In genomic region chr3:178119608-178120295, GRCh38 we compare ENCODE assay signal across 8 cellular contexts.
DNase-seq lines count a peak whose midpoint lies in the region; TF ChIP-seq lines count a peak whose summit lies in the region.
"Not testable (repeated sequence)": the region's sequence is repeated elsewhere in the genome, so short reads cannot be mapped to it uniquely, and the experiment has no call there.

No MANE protein-coding gene starts in this region.

- H3K27ac ChIP-seq in breast epithelium, result peak overlapping the region; percentile 30 to 84
- peak overlapping the region; percentile 51 for H3K27ac ChIP-seq in hepatocyte
- H3K27ac ChIP-seq in osteoblast (ENCODE audit: low read depth, low read length), result peak overlapping the region; percentile 65
- H3K27ac ChIP-seq in transverse colon, result peak overlapping the region in 1 of 4 donors; percentile 44

- DNase-seq in EH (ENCODE audit: low read depth) (peak; percentile 77), M059J (ENCODE audit: low read depth) (peak; percentile 86), breast epithelium (ENCODE audit: low spot score in 2 of 2) (peak in 1 of 2 donors; percentile 35), fibroblast of gingiva (ENCODE audit: low read depth) (peak; percentile 19), transverse colon (peak; percentile 15)
- not testable (repeated sequence) for DNase-seq in hepatocyte (ENCODE audit: low spot score); osteoblast (ENCODE audit: insufficient read length, low spot score, missing footprints)

- not testable (repeated sequence) for H3K9me3 ChIP-seq in breast epithelium; hepatocyte (ENCODE audit: low read depth); osteoblast (ENCODE audit: low read depth, low read length); transverse colon

- H3K9me2 ChIP-seq in hepatocyte (replicated peaks; ENCODE audit: insufficient read depth), result not testable (repeated sequence)

- not testable (repeated sequence) for TF ChIP-seq POLR2A in breast epithelium (IDR thresholded peaks at IDR 0.05); transverse colon (IDR thresholded peaks at IDR 0.05)

- not testable (repeated sequence) for H3K27me3 ChIP-seq in breast epithelium; hepatocyte; osteoblast (ENCODE audit: insufficient read depth, low read length); transverse colon

- H3K36me3 Mint-ChIP-seq in activated naive CD4-positive, alpha-beta T cell treated with anti-CD3 and anti-CD28 coated beads, Interleukin-2, amount 50 U/mL, for 24 hours, result not testable (repeated sequence)

- not testable (repeated sequence) for H2AFZ ChIP-seq in hepatocyte
- peak overlapping the region; percentile 69 for H2AFZ ChIP-seq in osteoblast (ENCODE audit: low read length)

- not testable (repeated sequence) for H3K4me3 ChIP-seq in breast epithelium; hepatocyte; osteoblast (ENCODE audit: insufficient read depth, low read length); transverse colon

- 89% methylated on average over 6 of the region's 6 CpGs for WGBS in hepatocyte (ENCODE audit: low lambda C conversion rate, missing lambda C conversion rate)
- 56 to 70% methylated on average over 3 to 6 of the region's 6 CpGs for WGBS in transverse colon (ENCODE audit: low coverage in 1 of 2), 2 donors

- H3K4me1 ChIP-seq in breast epithelium; hepatocyte (ENCODE audit: insufficient read depth); transverse colon: not testable (repeated sequence)
- peaks cover 10% of the 10 kb centered on the region for H3K4me1 ChIP-seq in osteoblast (ENCODE audit: insufficient read depth, low read length)

- H3K4me1 Mint-ChIP-seq in activated naive CD4-positive, alpha-beta T cell treated with anti-CD3 and anti-CD28 coated beads, Interleukin-2, amount 50 U/mL, for 24 hours, result not testable (repeated sequence)

- H3K9me3 Mint-ChIP-seq in activated naive CD4-positive, alpha-beta T cell treated with anti-CD3 and anti-CD28 coated beads, Interleukin-2, amount 50 U/mL, for 24 hours, result peaks cover 14% of the 10 kb centered on the region

- not testable (repeated sequence) for TF ChIP-seq CTCF in breast epithelium (IDR thresholded peaks at IDR 0.05); hepatocyte (IDR thresholded peaks at IDR 0.05; ENCODE audit: poor library complexity); osteoblast (IDR thresholded peaks at IDR 0.05; ENCODE audit: extremely low read depth, low read depth, low read length); transverse colon (IDR thresholded peaks at IDR 0.05)

- intact Hi-C loops in breast epithelium (cut with DNase I; ENCODE audit: low total_unique reads); transverse colon (cut with DNase I; ENCODE audit: low total_unique reads): not testable (repeated sequence)

- not testable (repeated sequence) for TF ChIP-seq EP300 in transverse colon (IDR thresholded peaks at IDR 0.05; ENCODE audit: low read depth)

- not testable (repeated sequence) for H3K27me3 Mint-ChIP-seq in activated naive CD4-positive, alpha-beta T cell treated with anti-CD3 and anti-CD28 coated beads, Interleukin-2, amount 50 U/mL, for 24 hours

- not testable (repeated sequence) for H3K4me3 Mint-ChIP-seq in activated naive CD4-positive, alpha-beta T cell treated with anti-CD3 and anti-CD28 coated beads, Interleukin-2, amount 50 U/mL, for 24 hours

- H3K4me2 ChIP-seq in hepatocyte, result not testable (repeated sequence)
- H3K4me2 ChIP-seq in osteoblast (ENCODE audit: insufficient read depth, low read length), result peak overlapping the region; percentile 34

- H3K36me3 ChIP-seq in breast epithelium; hepatocyte (replicated peaks; ENCODE audit: insufficient read depth, low read depth); osteoblast (ENCODE audit: insufficient read depth, low read length); transverse colon: not testable (repeated sequence)

- in situ Hi-C loops in transverse colon (cut with MboI; ENCODE audit: low pct_ligation_motif_present in 1 of 4, low pct_unique_long_range_greater_than_20kb in 1 of 4, low sequenced_read_pairs in 3 of 4), result not testable (repeated sequence)

- H3K27ac Mint-ChIP-seq in activated naive CD4-positive, alpha-beta T cell treated with anti-CD3 and anti-CD28 coated beads, Interleukin-2, amount 50 U/mL, for 24 hours, result peak overlapping the region; percentile 93

- not testable (repeated sequence) for H3K79me2 ChIP-seq in hepatocyte; osteoblast (ENCODE audit: insufficient read depth, low read length)

- not testable (repeated sequence) for H4K20me1 ChIP-seq in hepatocyte (ENCODE audit: insufficient read depth, poor library complexity, severe bottlenecking); osteoblast (ENCODE audit: insufficient read depth, low read length)
